8 cellular contexts compared by ENCODE assay signal in genomic region chr3:20125912-20126311, GRCh38.
DNase-seq lines count a peak whose midpoint lies in the region; ATAC-seq and TF ChIP-seq lines count a peak whose summit lies in the region.

No MANE protein-coding gene starts in this region.

- TF ChIP-seq CTCF in ovary (IDR thresholded peaks at IDR 0.05), result no peak

- no peak for TF ChIP-seq POLR2A in ovary (IDR thresholded peaks at IDR 0.05)

- intact Hi-C loops in ovary (cut with DNase I), result no loop called here

- in situ Hi-C loops in KBM-7 (cut with MboI; ENCODE audit: low pct_unique_long_range_greater_than_20kb, low sequenced_read_pairs), result no loop called here

- 89 to 91% (median 89%) methylated on average over 10 of the region's 10 CpGs for WGBS in ovary, 3 donors

- TF ChIP-seq EP300 in ovary (IDR thresholded peaks at IDR 0.05), result no peak

- no peaks in the 10 kb centered on the region for H3K4me1 ChIP-seq in ovary (ENCODE audit: insufficient read depth)

- no peaks in the 10 kb centered on the region for H3K27me3 ChIP-seq in ovary

- DNase-seq in KBM-7 (peak; percentile 49), medulla oblongata (ENCODE audit: extremely low spot score) (peak; percentile 86), NCI-H1436 treated with DMSO at 0.1 percent for 48 hours (lab: John Stamatoyannopoulos, UW) (no peak), NCI-H2227 (lab: John Stamatoyannopoulos, UW; ENCODE audit: unreplicated experiment) (no peak), DMS 273 treated with DMSO at 0.1 percent for 48 hours (lab: John Stamatoyannopoulos, UW) (no peak), ovary (no peak)

- no peak overlapping the region for H3K27ac ChIP-seq in ovary

- ATAC-seq in GM18511 (IDR thresholded peaks at IDR 0.05; ENCODE audit: unreplicated experiment), result peak; percentile 100
- ATAC-seq in GM21786 (IDR thresholded peaks at IDR 0.05; ENCODE audit: unreplicated experiment), result peak; percentile 99

- H3K36me3 ChIP-seq in ovary, result no peaks in the 10 kb centered on the region

- no peak overlapping the region for H3K4me3 ChIP-seq in ovary

- H3K9me3 ChIP-seq in ovary, result no peaks in the 10 kb centered on the region

Comparison
In these comparisons a context has a peak if more than half of its experiments do, and no peak if none do; other contexts are left out.
1. DNase-seq: peak in KBM-7 (single experiment) and medulla oblongata (single experiment); none in NCI-H1436 treated with DMSO at 0.1 percent for 48 hours (single experiment), NCI-H2227 (single experiment), DMS 273 treated with DMSO at 0.1 percent for 48 hours (single experiment) and ovary (0 of 5).